In the genomic region with DNA sequence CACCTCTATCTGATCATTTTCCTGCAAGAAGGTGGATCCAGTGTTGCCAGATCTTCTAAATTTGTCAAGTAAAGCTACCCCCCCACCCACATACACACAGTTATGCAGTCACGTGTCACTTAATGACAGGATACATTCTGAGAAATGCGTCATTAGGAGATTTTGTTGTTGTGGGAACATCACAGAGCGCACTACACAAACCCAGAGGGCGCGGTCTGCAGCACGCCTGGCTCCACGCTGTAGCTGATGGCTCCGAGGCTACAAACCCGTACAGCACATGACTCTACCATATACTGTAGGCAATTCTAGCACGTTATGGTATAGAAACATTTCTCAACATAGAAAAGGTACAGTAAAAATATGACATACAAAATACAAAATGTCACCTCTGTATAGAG, we compare ENCODE assay signal across 22 cellular contexts.
A peak's percentile ranks its signal among the peaks of the same experiment; 100 is the strongest.
DNase-seq lines count a peak whose midpoint lies in the region; ATAC-seq, FAIRE-seq and TF ChIP-seq lines count a peak whose summit lies in the region.
"Had no signal": no experiment of that assay in that cellular context is flagged by ENCODE, and none has a peak within 500 bp of the region (broad histone marks: within the 10 kb centered on the region; RNA-seq: fewer than 3 reads in every experiment).

No MANE protein-coding gene starts in this region.

- in situ Hi-C loops in K562 (cut with MboI) = no loop called here

- no TSS peak for BruUV-seq in K562 (replicated peaks; lab: Mats Ljungman, UMichigan)

- intact Hi-C loops in Right ventricle myocardium inferior (cut with DNase I) (no loop called here), K562 (cut with micrococcal nuclease) (no loop called here)

- FAIRE-seq in K562 (lab: Jason Lieb, UNC) = no peak
- FAIRE-seq: GM12892, GM19239 had no signal

- no peak overlapping the region for H2AFZ ChIP-seq in K562 (ENCODE audit: low read depth, low read length)

- no peak overlapping the region for H3K9ac ChIP-seq in K562 (ENCODE audit: insufficient read depth in 1 of 2, low read depth in 2 of 2, low read length in 2 of 2)

- no peak overlapping the region for H3K4me3 ChIP-seq in right atrium auricular region
- H3K4me3 ChIP-seq in K562 = no peak overlapping the region
- H3K4me3 ChIP-seq in lung = no peak overlapping the region
- H3K4me3 ChIP-seq: Peyer's patch had no signal

- DNase-seq in right atrium auricular region (ENCODE audit: low spot score) (peak; percentile 30), Right ventricle myocardium inferior (ENCODE audit: missing footprints) (no peak), K562 (ENCODE audit: extremely low read depth in 1 of 4, low spot score in 3 of 4) (no peak), lung (ENCODE audit: low spot score) (peak; percentile 1), hypothalamus (lab: John Stamatoyannopoulos, UW) (no peak), GM03348 (ENCODE audit: low spot score) (no peak)
- no peak for DNase-seq in stimulated activated naive CD4-positive, alpha-beta T cell treated with Interleukin-2 at 50 U/mL for 16 hours (lab: John Stamatoyannopoulos, UW)
- DNase-seq: C1 segment of cervical spinal cord; CD8-positive, alpha-beta T cell; DMS79 treated with DMSO at 0.1 percent for 48 hours; GF-D8; Karpas-422; NCI-H1092; NCI-H1417 treated with DMSO at 0.1 percent for 48 hours; NCI-H1694 treated with DMSO at 0.1 percent for 48 hours; NCI-H2081; NCI-H2227 treated with DMSO at 0.1 percent for 48 hours; NCI-H526 treated with DMSO at 0.1 percent for 48 hours had no signal

- no peaks in the 10 kb centered on the region for H3K4me1 ChIP-seq in right atrium auricular region
- H3K4me1 ChIP-seq in K562 (replicated peaks in 1 of 2; ENCODE audit: control insufficient read depth in 2 of 2, insufficient read depth in 2 of 2, low read length in 2 of 2) = no peaks in the 10 kb centered on the region
- no peaks in the 10 kb centered on the region for H3K4me1 ChIP-seq in lung (ENCODE audit: control insufficient read depth in 2 of 2, insufficient read depth in 2 of 2, low read length in 2 of 2)
- H3K4me1 ChIP-seq: Peyer's patch had no signal

- H3K9me3 ChIP-seq in right atrium auricular region (no peaks in the 10 kb centered on the region), K562 (replicated peaks; ENCODE audit: control insufficient read depth, insufficient read depth, low read depth, low read length) (no peaks in the 10 kb centered on the region), lung (ENCODE audit: control insufficient read depth in 2 of 2, insufficient read depth in 1 of 2, low read length in 1 of 2) (peaks cover 0 to 4% of the 10 kb centered on the region in 2 donors)
- H3K9me3 ChIP-seq: Peyer's patch had no signal

- no peak overlapping the region for H3K27ac ChIP-seq in right atrium auricular region
- no peak overlapping the region for H3K27ac ChIP-seq in K562 (ENCODE audit: extremely low read depth, low read depth, low read length)
- no peak overlapping the region for H3K27ac ChIP-seq in lung (ENCODE audit: low read depth in 1 of 2, low read length in 1 of 2)
- H3K27ac ChIP-seq: HL-60, Peyer's patch had no signal

- H4K20me1 ChIP-seq in K562 (replicated peaks; ENCODE audit: control insufficient read depth, insufficient read depth, low read length) = no peaks in the 10 kb centered on the region

- TF ChIP-seq CTCF in right atrium auricular region (IDR thresholded peaks at IDR 0.05) = no peak
- no peak for TF ChIP-seq CTCF in K562 (IDR thresholded peaks at IDR 0.05 in 2 of 3, conservative IDR thresholded peaks at IDR 0.05 in 1 of 3; ENCODE audit: insufficient read depth in 2 of 3, low read depth in 1 of 3, low read length in 3 of 3)
- TF ChIP-seq CTCF in lung (IDR thresholded peaks at IDR 0.05; ENCODE audit: control extremely low read depth, extremely low read depth) = no peak

- no peak for ATAC-seq in Right ventricle myocardium inferior
- no peak for ATAC-seq in K562
- no peak for ATAC-seq in lung (ENCODE audit: insufficient read depth, low FRiP score)
- ATAC-seq: CD8-positive, alpha-beta T cell had no signal

- CTCF ChIA-PET in K562 (lab: Yijun Ruan, JAX; ENCODE audit: low intra/inter-chr PET ratio) = no interaction called here

- 12% methylated on average over 10 of the region's 10 CpGs for WGBS in K562 (ENCODE audit: insufficient coverage, low coverage, missing lambda C conversion rate)
- 94 to 95% methylated on average over 10 of the region's 10 CpGs for WGBS in lung, 2 donors

- H3K79me2 ChIP-seq in K562 (ENCODE audit: control insufficient read depth, insufficient read depth, low read length) = no peaks in the 10 kb centered on the region

- H3K4me2 ChIP-seq in K562 (ENCODE audit: insufficient read depth, low read length) = no peak overlapping the region

- H3K27me3 ChIP-seq in right atrium auricular region = no peaks in the 10 kb centered on the region
- H3K27me3 ChIP-seq in K562 (ENCODE audit: control insufficient read depth in 2 of 2, insufficient read depth in 2 of 2, low read length in 2 of 2) = peaks cover 18 to 50% of the 10 kb centered on the region in 2 experiments; a peak in 3 of 5 replicates
- H3K27me3 ChIP-seq in lung (ENCODE audit: control insufficient read depth, insufficient read depth) = no peaks in the 10 kb centered on the region
- H3K27me3 ChIP-seq: Peyer's patch had no signal

- no peak for TF ChIP-seq POLR2A in K562 (conservative IDR thresholded peaks at IDR 0.05)

- TF ChIP-seq EP300 in K562 (IDR thresholded peaks at IDR 0.05; ENCODE audit: low read length) = no peak

- POLR2A ChIA-PET in K562 (lab: Yijun Ruan, JAX) = no interaction called here

- TF ChIP-seq RAD21 in K562 (CRISPR knock-in tag; conservative IDR thresholded peaks at IDR 0.05 in 1 of 2, IDR thresholded peaks at IDR 0.05 in 1 of 2) = no peak

- no peaks in the 10 kb centered on the region for H3K9me1 ChIP-seq in K562 (ENCODE audit: control insufficient read depth, insufficient read depth, low read length)

- no peaks in the 10 kb centered on the region for H3K36me3 ChIP-seq in right atrium auricular region
- no peaks in the 10 kb centered on the region for H3K36me3 ChIP-seq in K562 (ENCODE audit: control insufficient read depth, insufficient read depth, low read length)
- no peaks in the 10 kb centered on the region for H3K36me3 ChIP-seq in lung (ENCODE audit: control insufficient read depth in 2 of 2, insufficient read depth in 2 of 2, low read length in 2 of 2)
- H3K36me3 ChIP-seq: Peyer's patch had no signal

TF ChIP-seq in K562, 482 proteins besides CTCF, POLR2A, EP300 and RAD21:
- TF ChIP-seq NCOA4 (IDR thresholded peaks at IDR 0.05; ENCODE audit: partially characterized antibody) (no peak), HDGF (IDR thresholded peaks at IDR 0.05) (no peak), NFE2L1 (tag; IDR thresholded peaks at IDR 0.05; ENCODE audit: borderline replicate concordance, low read depth) (no peak)
- TF ChIP-seq, protein P1, sequence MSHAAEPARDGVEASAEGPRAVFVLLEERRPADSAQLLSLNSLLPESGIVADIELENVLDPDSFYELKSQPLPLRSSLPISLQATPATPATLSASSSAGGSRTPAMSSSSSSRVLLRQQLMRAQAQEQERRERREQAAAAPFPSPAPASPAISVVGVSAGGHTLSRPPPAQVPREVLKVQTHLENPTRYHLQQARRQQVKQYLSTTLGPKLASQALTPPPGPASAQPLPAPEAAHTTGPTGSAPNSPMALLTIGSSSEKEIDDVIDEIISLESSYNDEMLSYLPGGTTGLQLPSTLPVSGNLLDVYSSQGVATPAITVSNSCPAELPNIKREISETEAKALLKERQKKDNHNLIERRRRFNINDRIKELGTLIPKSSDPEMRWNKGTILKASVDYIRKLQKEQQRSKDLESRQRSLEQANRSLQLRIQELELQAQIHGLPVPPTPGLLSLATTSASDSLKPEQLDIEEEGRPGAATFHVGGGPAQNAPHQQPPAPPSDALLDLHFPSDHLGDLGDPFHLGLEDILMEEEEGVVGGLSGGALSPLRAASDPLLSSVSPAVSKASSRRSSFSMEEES (CRISPR knock-in tag; IDR thresholded peaks at IDR 0.05) = peak; percentile 14; the same call in 1 of the 2 replicates
- TF ChIP-seq, protein P2, sequence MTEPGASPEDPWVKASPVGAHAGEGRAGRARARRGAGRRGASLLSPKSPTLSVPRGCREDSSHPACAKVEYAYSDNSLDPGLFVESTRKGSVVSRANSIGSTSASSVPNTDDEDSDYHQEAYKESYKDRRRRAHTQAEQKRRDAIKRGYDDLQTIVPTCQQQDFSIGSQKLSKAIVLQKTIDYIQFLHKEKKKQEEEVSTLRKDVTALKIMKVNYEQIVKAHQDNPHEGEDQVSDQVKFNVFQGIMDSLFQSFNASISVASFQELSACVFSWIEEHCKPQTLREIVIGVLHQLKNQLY (CRISPR knock-in tag; conservative IDR thresholded peaks at IDR 0.05) = no peak
TF ChIP-seq in K562: peak in this region for 1.

Comparison
In these comparisons a context has a peak if more than half of its experiments do, and no peak if none do; other contexts are left out.
1. DNase-seq: peak in right atrium auricular region (single experiment) and lung (single experiment); none in Right ventricle myocardium inferior (single experiment), K562 (0 of 4), hypothalamus (0 of 51), stimulated activated naive CD4-positive, alpha-beta T cell treated with Interleukin-2 at 50 U/mL for 16 hours (single experiment) and GM03348 (single experiment).